In genomic region chr5:107217721-107218130, GRCh38 we compare ENCODE assay signal across 13 cellular contexts.
DNase-seq lines count a peak whose midpoint lies in the region; ATAC-seq and TF ChIP-seq lines count a peak whose summit lies in the region.
"Had no signal": no experiment of that assay in that cellular context is flagged by ENCODE, and none has a peak within 500 bp of the region (broad histone marks: within the 10 kb centered on the region; RNA-seq: fewer than 3 reads in every experiment).

No MANE protein-coding gene starts in this region.

- H3K36me3 Mint-ChIP-seq in activated CD4-positive, alpha-beta T cell treated with anti-CD3 and anti-CD28 coated beads, Interleukin-2, amount 10 ng/mL, durations not matched to agents 24 days and 14 days (ENCODE audit: low read depth), result no peaks in the 10 kb centered on the region

- no peaks in the 10 kb centered on the region for H3K36me3 ChIP-seq in WERI-Rb-1
- H3K36me3 ChIP-seq: right lobe of liver had no signal

- H3K4me3 Mint-ChIP-seq in activated CD4-positive, alpha-beta T cell treated with anti-CD3 and anti-CD28 coated beads, Interleukin-2, amount 10 ng/mL, durations not matched to agents 24 days and 14 days, result no peak overlapping the region
- H3K4me3 Mint-ChIP-seq: activated T-helper 1 cell treated with anti-CD3 and anti-CD28 coated beads, Interleukin-12 subunit alpha, Interleukin-12 subunit beta, Interleukin-2, Interleukin-4 antibody, amounts not matched to agents 30 ng/mL and 10 ng/mL and 1 ng/mL, durations not matched to agents 14 hours and 24 hours and 36 hours had no signal

- H3K27me3 ChIP-seq in WERI-Rb-1 (ENCODE audit: insufficient read depth, low read depth, severe bottlenecking), result no peaks in the 10 kb centered on the region
- H3K27me3 ChIP-seq: right lobe of liver had no signal

- ATAC-seq in esophagus mucosa, result peak; percentile 99
- no peak for ATAC-seq in omental fat pad (ENCODE audit: low FRiP score)
- ATAC-seq: Panc1, right lobe of liver had no signal

- peak; percentile 19 for DNase-seq in SIG-M5 treated with dmso at 0.1 percent for 504 hours (lab: John Stamatoyannopoulos, UW; ENCODE audit: unreplicated experiment)
- no peak for DNase-seq in SIG-M5 (lab: John Stamatoyannopoulos, UW)
- DNase-seq in mucosa of gallbladder (ENCODE audit: low spot score), result peak; percentile 28
- no peak for DNase-seq in omental fat pad (ENCODE audit: low spot score)
- no peak for DNase-seq in GM19240 (ENCODE audit: insufficient read length, low spot score)
- no peak for DNase-seq in WERI-Rb-1
- no peak for DNase-seq in activated CD4-positive, alpha-beta T cell treated with anti-CD3 and anti-CD28 coated beads, Interleukin-2, amount 10 ng/mL, durations not matched to agents 24 days and 14 days
- DNase-seq: DMS 273 treated with DMSO at 0.1 percent for 48 hours, right lobe of liver had no signal

- intact Hi-C loops in activated CD4-positive, alpha-beta T cell treated with anti-CD3 and anti-CD28 coated beads, Interleukin-2, amount 10 ng/mL, durations not matched to agents 24 days and 14 days (cut with micrococcal nuclease), result no loop called here

- H3K4me1 Mint-ChIP-seq in activated CD4-positive, alpha-beta T cell treated with anti-CD3 and anti-CD28 coated beads, Interleukin-2, amount 10 ng/mL, durations not matched to agents 24 days and 14 days, result no peaks in the 10 kb centered on the region

- no peaks in the 10 kb centered on the region for H3K27me3 Mint-ChIP-seq in activated CD4-positive, alpha-beta T cell treated with anti-CD3 and anti-CD28 coated beads, Interleukin-2, amount 10 ng/mL, durations not matched to agents 24 days and 14 days

- no peak overlapping the region for H3K27ac Mint-ChIP-seq in activated CD4-positive, alpha-beta T cell treated with anti-CD3 and anti-CD28 coated beads, Interleukin-2, amount 10 ng/mL, durations not matched to agents 24 days and 14 days
- H3K27ac Mint-ChIP-seq: activated T-helper 1 cell treated with anti-CD3 and anti-CD28 coated beads, Interleukin-12 subunit alpha, Interleukin-12 subunit beta, Interleukin-2, Interleukin-4 antibody, amounts not matched to agents 30 ng/mL and 10 ng/mL and 1 ng/mL, durations not matched to agents 14 hours and 24 hours and 36 hours had no signal

- H3K4me3 ChIP-seq in WERI-Rb-1 (ENCODE audit: low read depth, low read length), result no peak overlapping the region
- H3K4me3 ChIP-seq: right lobe of liver had no signal

- no peaks in the 10 kb centered on the region for H3K9me3 Mint-ChIP-seq in activated CD4-positive, alpha-beta T cell treated with anti-CD3 and anti-CD28 coated beads, Interleukin-2, amount 10 ng/mL, durations not matched to agents 24 days and 14 days
- H3K9me3 Mint-ChIP-seq: activated T-helper 1 cell treated with anti-CD3 and anti-CD28 coated beads, Interleukin-12 subunit alpha, Interleukin-12 subunit beta, Interleukin-2, Interleukin-4 antibody, amounts not matched to agents 30 ng/mL and 10 ng/mL and 1 ng/mL, durations not matched to agents 14 hours and 24 hours and 36 hours had no signal

- H3K9me3 ChIP-seq in WERI-Rb-1 (ENCODE audit: severe bottlenecking), result no peaks in the 10 kb centered on the region
- H3K9me3 ChIP-seq: right lobe of liver had no signal

- no peak overlapping the region for H3K27ac ChIP-seq in WERI-Rb-1
- H3K27ac ChIP-seq: right lobe of liver, VCaP had no signal

- TF ChIP-seq CTCF in omental fat pad (IDR thresholded peaks at IDR 0.05) (no peak), WERI-Rb-1 (IDR thresholded peaks at IDR 0.05; ENCODE audit: low read depth, low read length) (no peak)

Comparison
In these comparisons a context has a peak if more than half of its experiments do, and no peak if none do; other contexts are left out.
1. DNase-seq: peak in SIG-M5 treated with dmso at 0.1 percent for 504 hours (single experiment) and mucosa of gallbladder (single experiment); none in SIG-M5 (single experiment), omental fat pad (single experiment), GM19240 (single experiment), WERI-Rb-1 (single experiment) and activated CD4-positive, alpha-beta T cell treated with anti-CD3 and anti-CD28 coated beads, Interleukin-2, amount 10 ng/mL, durations not matched to agents 24 days and 14 days (single experiment).